Comparison of ENCODE assay signal across 1 cellular context in the genomic region with DNA sequence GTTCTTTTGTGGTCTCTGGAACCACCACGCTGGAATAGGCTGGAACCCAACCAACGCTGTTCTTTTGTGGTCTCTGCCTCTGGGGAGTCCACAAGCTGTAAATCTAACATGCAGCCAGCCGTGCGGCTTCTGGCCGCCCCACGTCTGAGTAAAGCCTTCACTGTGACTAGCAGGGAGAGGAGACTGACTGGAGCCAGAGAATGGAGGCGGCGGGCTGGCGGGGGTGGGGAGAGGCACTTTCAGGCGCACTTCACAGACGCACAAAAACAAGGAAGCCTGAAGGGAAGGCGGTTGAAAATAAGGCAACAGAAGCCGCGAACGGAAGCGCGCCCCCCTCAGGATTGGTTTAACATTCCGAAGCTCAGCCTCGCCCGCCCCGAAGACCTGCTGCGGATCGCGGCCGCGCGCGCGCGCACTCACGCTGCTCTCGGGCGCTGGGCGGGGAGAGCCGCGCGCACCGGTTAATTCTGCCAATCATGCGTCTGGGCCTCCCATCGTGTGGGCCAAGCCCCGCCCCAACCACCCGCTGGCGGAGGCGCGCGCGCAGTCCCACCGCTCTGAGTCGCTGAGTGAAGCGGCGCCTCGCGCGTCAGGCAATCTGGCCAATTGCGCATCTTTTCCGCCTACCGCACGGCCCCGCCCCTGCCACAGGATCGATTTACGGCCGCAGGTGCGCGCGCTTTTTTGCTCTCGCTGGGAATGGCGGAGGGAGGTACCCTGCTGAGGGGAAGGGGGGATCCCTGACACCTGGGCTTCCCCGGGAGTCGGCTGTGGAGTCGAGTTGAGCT.
TF ChIP-seq lines count a peak whose summit lies in the region.

A gene with protein sequence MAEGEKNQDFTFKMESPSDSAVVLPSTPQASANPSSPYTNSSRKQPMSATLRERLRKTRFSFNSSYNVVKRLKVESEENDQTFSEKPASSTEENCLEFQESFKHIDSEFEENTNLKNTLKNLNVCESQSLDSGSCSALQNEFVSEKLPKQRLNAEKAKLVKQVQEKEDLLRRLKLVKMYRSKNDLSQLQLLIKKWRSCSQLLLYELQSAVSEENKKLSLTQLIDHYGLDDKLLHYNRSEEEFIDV (plus strand): TSS at position 687 of the 788 bp plus-strand sequence. CDS start 13 bp downstream, at position 700.

TF ChIP-seq in GM12878, 131 proteins besides CTCF, POLR2A, EP300 and RAD21 (continued from another document):
- TF ChIP-seq, protein P1, sequence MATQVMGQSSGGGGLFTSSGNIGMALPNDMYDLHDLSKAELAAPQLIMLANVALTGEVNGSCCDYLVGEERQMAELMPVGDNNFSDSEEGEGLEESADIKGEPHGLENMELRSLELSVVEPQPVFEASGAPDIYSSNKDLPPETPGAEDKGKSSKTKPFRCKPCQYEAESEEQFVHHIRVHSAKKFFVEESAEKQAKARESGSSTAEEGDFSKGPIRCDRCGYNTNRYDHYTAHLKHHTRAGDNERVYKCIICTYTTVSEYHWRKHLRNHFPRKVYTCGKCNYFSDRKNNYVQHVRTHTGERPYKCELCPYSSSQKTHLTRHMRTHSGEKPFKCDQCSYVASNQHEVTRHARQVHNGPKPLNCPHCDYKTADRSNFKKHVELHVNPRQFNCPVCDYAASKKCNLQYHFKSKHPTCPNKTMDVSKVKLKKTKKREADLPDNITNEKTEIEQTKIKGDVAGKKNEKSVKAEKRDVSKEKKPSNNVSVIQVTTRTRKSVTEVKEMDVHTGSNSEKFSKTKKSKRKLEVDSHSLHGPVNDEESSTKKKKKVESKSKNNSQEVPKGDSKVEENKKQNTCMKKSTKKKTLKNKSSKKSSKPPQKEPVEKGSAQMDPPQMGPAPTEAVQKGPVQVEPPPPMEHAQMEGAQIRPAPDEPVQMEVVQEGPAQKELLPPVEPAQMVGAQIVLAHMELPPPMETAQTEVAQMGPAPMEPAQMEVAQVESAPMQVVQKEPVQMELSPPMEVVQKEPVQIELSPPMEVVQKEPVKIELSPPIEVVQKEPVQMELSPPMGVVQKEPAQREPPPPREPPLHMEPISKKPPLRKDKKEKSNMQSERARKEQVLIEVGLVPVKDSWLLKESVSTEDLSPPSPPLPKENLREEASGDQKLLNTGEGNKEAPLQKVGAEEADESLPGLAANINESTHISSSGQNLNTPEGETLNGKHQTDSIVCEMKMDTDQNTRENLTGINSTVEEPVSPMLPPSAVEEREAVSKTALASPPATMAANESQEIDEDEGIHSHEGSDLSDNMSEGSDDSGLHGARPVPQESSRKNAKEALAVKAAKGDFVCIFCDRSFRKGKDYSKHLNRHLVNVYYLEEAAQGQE (IDR thresholded peaks at IDR 0.05; ENCODE audit: low read depth, low read length): no peak
- TF ChIP-seq GABPA (IDR thresholded peaks at IDR 0.05; ENCODE audit: low read depth) (no peak), EGR1 (IDR thresholded peaks at IDR 0.05; ENCODE audit: borderline replicate concordance in 1 of 2, low read depth in 2 of 2, low read length in 2 of 2) (peak in 1 of 2 experiments; percentile 56; a peak in 1 of 3 replicates), YBX1 (IDR thresholded peaks at IDR 0.05) (no peak), ZNF24 (IDR thresholded peaks at IDR 0.05) (0 out of 2 replicates have a peak, but pooled peaks have one; percentile 1), FOS (IDR thresholded peaks at IDR 0.05; ENCODE audit: borderline replicate concordance, extremely low read depth, insufficient read length) (no peak), KLF5 (IDR thresholded peaks at IDR 0.05; ENCODE audit: partially characterized antibody) (no peak), TCF12 (IDR thresholded peaks at IDR 0.05; ENCODE audit: low read depth, low read length) (0 out of 2 replicates have a peak, but pooled peaks have one; percentile 68), ZNF384 (IDR thresholded peaks at IDR 0.05; ENCODE audit: borderline replicate concordance, low read depth, low read length) (no peak), NFIC (IDR thresholded peaks at IDR 0.05; ENCODE audit: low read depth, low read length) (no peak), MXI1 (IDR thresholded peaks at IDR 0.05; ENCODE audit: low read depth, low read length) (no peak), SPI1 (IDR thresholded peaks at IDR 0.05; ENCODE audit: borderline replicate concordance, insufficient read depth, low read depth, low read length) (peak; percentile 43), BCL11A (IDR thresholded peaks at IDR 0.05; ENCODE audit: low read depth, low read length) (no peak), NFYA (IDR thresholded peaks at IDR 0.05; ENCODE audit: borderline replicate concordance, low read depth, low read length) (no peak), SMAD5 (IDR thresholded peaks at IDR 0.05; ENCODE audit: low read depth) (peak; percentile 92), HDGF (IDR thresholded peaks at IDR 0.05) (peak; percentile 94), HDAC6 (IDR thresholded peaks at IDR 0.05; ENCODE audit: unreplicated experiment) (no peak), ZNF274 (IDR thresholded peaks at IDR 0.05; ENCODE audit: insufficient read depth, insufficient read length) (no peak)
- TF ChIP-seq, protein P2, sequence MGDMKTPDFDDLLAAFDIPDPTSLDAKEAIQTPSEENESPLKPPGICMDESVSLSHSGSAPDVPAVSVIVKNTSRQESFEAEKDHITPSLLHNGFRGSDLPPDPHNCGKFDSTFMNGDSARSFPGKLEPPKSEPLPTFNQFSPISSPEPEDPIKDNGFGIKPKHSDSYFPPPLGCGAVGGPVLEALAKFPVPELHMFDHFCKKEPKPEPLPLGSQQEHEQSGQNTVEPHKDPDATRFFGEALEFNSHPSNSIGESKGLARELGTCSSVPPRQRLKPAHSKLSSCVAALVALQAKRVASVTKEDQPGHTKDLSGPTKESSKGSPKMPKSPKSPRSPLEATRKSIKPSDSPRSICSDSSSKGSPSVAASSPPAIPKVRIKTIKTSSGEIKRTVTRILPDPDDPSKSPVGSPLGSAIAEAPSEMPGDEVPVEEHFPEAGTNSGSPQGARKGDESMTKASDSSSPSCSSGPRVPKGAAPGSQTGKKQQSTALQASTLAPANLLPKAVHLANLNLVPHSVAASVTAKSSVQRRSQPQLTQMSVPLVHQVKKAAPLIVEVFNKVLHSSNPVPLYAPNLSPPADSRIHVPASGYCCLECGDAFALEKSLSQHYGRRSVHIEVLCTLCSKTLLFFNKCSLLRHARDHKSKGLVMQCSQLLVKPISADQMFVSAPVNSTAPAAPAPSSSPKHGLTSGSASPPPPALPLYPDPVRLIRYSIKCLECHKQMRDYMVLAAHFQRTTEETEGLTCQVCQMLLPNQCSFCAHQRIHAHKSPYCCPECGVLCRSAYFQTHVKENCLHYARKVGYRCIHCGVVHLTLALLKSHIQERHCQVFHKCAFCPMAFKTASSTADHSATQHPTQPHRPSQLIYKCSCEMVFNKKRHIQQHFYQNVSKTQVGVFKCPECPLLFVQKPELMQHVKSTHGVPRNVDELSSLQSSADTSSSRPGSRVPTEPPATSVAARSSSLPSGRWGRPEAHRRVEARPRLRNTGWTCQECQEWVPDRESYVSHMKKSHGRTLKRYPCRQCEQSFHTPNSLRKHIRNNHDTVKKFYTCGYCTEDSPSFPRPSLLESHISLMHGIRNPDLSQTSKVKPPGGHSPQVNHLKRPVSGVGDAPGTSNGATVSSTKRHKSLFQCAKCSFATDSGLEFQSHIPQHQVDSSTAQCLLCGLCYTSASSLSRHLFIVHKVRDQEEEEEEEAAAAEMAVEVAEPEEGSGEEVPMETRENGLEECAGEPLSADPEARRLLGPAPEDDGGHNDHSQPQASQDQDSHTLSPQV (IDR thresholded peaks at IDR 0.05): no peak
- TF ChIP-seq, protein P3, sequence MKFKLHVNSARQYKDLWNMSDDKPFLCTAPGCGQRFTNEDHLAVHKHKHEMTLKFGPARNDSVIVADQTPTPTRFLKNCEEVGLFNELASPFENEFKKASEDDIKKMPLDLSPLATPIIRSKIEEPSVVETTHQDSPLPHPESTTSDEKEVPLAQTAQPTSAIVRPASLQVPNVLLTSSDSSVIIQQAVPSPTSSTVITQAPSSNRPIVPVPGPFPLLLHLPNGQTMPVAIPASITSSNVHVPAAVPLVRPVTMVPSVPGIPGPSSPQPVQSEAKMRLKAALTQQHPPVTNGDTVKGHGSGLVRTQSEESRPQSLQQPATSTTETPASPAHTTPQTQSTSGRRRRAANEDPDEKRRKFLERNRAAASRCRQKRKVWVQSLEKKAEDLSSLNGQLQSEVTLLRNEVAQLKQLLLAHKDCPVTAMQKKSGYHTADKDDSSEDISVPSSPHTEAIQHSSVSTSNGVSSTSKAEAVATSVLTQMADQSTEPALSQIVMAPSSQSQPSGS (IDR thresholded peaks at IDR 0.05; ENCODE audit: low read length): no peak
- TF ChIP-seq, protein P4, sequence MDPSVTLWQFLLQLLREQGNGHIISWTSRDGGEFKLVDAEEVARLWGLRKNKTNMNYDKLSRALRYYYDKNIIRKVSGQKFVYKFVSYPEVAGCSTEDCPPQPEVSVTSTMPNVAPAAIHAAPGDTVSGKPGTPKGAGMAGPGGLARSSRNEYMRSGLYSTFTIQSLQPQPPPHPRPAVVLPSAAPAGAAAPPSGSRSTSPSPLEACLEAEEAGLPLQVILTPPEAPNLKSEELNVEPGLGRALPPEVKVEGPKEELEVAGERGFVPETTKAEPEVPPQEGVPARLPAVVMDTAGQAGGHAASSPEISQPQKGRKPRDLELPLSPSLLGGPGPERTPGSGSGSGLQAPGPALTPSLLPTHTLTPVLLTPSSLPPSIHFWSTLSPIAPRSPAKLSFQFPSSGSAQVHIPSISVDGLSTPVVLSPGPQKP (IDR thresholded peaks at IDR 0.05; ENCODE audit: low read depth, low read length): no peak
